ENCODE assay signal across 26 cellular contexts in the genomic region with DNA sequence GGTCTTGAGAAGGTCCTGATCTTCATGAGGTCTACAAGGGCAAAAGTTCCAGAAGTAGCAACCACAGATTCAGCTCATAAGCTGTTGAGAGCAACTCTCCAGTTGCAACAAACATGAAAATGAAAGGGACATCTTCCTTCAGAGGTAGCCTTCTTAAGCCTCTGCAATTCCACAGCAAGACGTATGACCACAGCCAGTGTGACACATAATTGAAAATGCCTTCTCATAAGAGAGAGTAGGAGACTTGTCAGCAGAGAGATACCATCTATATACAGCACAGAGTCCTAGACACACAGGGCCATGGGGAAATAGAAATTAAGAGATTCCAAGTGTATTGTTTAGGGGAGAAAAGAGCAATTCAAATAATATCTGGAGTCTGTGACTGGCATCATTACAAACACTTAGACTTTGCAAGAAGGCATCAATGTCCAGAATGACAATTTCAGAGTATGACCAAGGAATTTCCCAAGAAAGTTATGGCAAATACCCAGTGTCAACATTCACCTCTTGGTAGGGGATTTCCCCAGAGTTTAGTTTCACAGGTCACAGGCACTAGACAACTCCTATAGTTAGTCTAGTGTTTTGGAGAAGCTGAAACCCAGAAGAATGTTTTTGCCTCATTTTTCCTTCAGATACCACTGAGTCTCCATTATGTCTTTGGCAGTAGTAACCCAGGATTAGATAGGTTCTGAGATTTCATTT.
A peak's percentile ranks its signal among the peaks of the same experiment; 100 is the strongest.
DNase-seq lines count a peak whose midpoint lies in the region; ATAC-seq and TF ChIP-seq lines count a peak whose summit lies in the region.
"Had no signal": no experiment of that assay in that cellular context is flagged by ENCODE, and none has a peak within 500 bp of the region (broad histone marks: within the 10 kb centered on the region; RNA-seq: fewer than 3 reads in every experiment).

No MANE protein-coding gene starts in this region.

- CTCF ChIA-PET in activated CD8-positive, alpha-beta T cell treated with anti-CD3 and anti-CD28 coated beads for 36 hours (lab: Charles Lee) = no interaction called here
- CTCF ChIA-PET in activated CD8-positive, alpha-beta T cell treated with anti-CD3 and anti-CD28 coated beads, Interleukin-2, amount 10 ng/mL, durations not matched to agents 7 days and 5 days (lab: Charles Lee) = no interaction called here

- H3K36me3 ChIP-seq in MM.1S (replicated peaks; ENCODE audit: insufficient read depth, low read length) = no peaks in the 10 kb centered on the region
- H3K36me3 ChIP-seq: colonic mucosa, ovary had no signal

- peaks cover 4% of the 10 kb centered on the region; the same call in 1 of the 2 replicates for H3K27me3 ChIP-seq in MM.1S (replicated peaks; ENCODE audit: insufficient read depth, low read length)
- H3K27me3 ChIP-seq: colonic mucosa, ovary had no signal

- H3K36me3 Mint-ChIP-seq in activated CD8-positive, alpha-beta T cell treated with anti-CD3 and anti-CD28 coated beads for 36 hours (ENCODE audit: low read depth) = no peaks in the 10 kb centered on the region
- H3K36me3 Mint-ChIP-seq in activated CD8-positive, alpha-beta T cell treated with anti-CD3 and anti-CD28 coated beads, Interleukin-2, amount 10 ng/mL, durations not matched to agents 7 days and 5 days (ENCODE audit: low read depth) = no peaks in the 10 kb centered on the region
- H3K36me3 Mint-ChIP-seq: activated naive CD4-positive, alpha-beta T cell treated with anti-CD3 and anti-CD28 coated beads, Interleukin-2, amount 10 ng/mL, durations not matched to agents 7 days and 5 days; naive thymus-derived CD8-positive, alpha-beta T cell had no signal

- no peak overlapping the region for H3K4me3 Mint-ChIP-seq in activated CD8-positive, alpha-beta T cell treated with anti-CD3 and anti-CD28 coated beads for 36 hours
- H3K4me3 Mint-ChIP-seq in activated CD8-positive, alpha-beta T cell treated with anti-CD3 and anti-CD28 coated beads, Interleukin-2, amount 10 ng/mL, durations not matched to agents 7 days and 5 days = no peak overlapping the region
- H3K4me3 Mint-ChIP-seq: activated naive CD4-positive, alpha-beta T cell treated with anti-CD3 and anti-CD28 coated beads, Interleukin-2, amount 10 ng/mL, durations not matched to agents 7 days and 5 days; activated T-cell treated with anti-CD3 and anti-CD28 coated beads, Interleukin-2, amount 50 U/mL, for 24 hours; naive thymus-derived CD8-positive, alpha-beta T cell had no signal

- H3K79me2 ChIP-seq in MM.1S (ENCODE audit: low read length) = no peaks in the 10 kb centered on the region

- no peaks in the 10 kb centered on the region for H3K9me3 ChIP-seq in MM.1S (replicated peaks; ENCODE audit: insufficient read depth, low read length)
- H3K9me3 ChIP-seq: colonic mucosa, ovary had no signal

- no peak overlapping the region for H3K27ac Mint-ChIP-seq in activated CD8-positive, alpha-beta T cell treated with anti-CD3 and anti-CD28 coated beads for 36 hours
- H3K27ac Mint-ChIP-seq in activated CD8-positive, alpha-beta T cell treated with anti-CD3 and anti-CD28 coated beads, Interleukin-2, amount 10 ng/mL, durations not matched to agents 7 days and 5 days = no peak overlapping the region
- H3K27ac Mint-ChIP-seq: activated naive CD4-positive, alpha-beta T cell treated with anti-CD3 and anti-CD28 coated beads, Interleukin-2, amount 10 ng/mL, durations not matched to agents 7 days and 5 days; activated T-cell treated with anti-CD3 and anti-CD28 coated beads, Interleukin-2, amount 50 U/mL, for 24 hours; naive thymus-derived CD8-positive, alpha-beta T cell had no signal

- H3K4me3 ChIP-seq in MM.1S (ENCODE audit: low read length) (no peak overlapping the region), choroid plexus epithelial cell (ENCODE audit: low read depth, low read length) (no peak overlapping the region), lower leg skin (ENCODE audit: low read depth, poor library complexity, severe bottlenecking) (no peak overlapping the region)
- H3K4me3 ChIP-seq: colonic mucosa, ovary had no signal

- peaks cover 31% of the 10 kb centered on the region for H3K4me1 ChIP-seq in MM.1S (ENCODE audit: low read length)
- H3K4me1 ChIP-seq: colonic mucosa had no signal

- H4K20me1 ChIP-seq in MM.1S (ENCODE audit: insufficient read depth, low read length) = no peaks in the 10 kb centered on the region

- H3F3A ChIP-seq in MM.1S (ENCODE audit: insufficient read depth, low read length) = peaks cover 13% of the 10 kb centered on the region; the same call in 1 of the 2 replicates

- no peaks in the 10 kb centered on the region for H3K9me2 ChIP-seq in MM.1S (replicated peaks; ENCODE audit: insufficient read depth, low read length)

- peaks cover 39% of the 10 kb centered on the region for H3K4me1 Mint-ChIP-seq in activated CD8-positive, alpha-beta T cell treated with anti-CD3 and anti-CD28 coated beads for 36 hours (ENCODE audit: low read depth)
- H3K4me1 Mint-ChIP-seq in activated CD8-positive, alpha-beta T cell treated with anti-CD3 and anti-CD28 coated beads, Interleukin-2, amount 10 ng/mL, durations not matched to agents 7 days and 5 days (ENCODE audit: low read depth) = peaks cover 29% of the 10 kb centered on the region

- no peak overlapping the region for H3K9ac ChIP-seq in MM.1S (ENCODE audit: low read length)

- peak; percentile 47 for ATAC-seq in activated CD8-positive, alpha-beta T cell treated with anti-CD3 and anti-CD28 coated beads for 36 hours
- no peak for ATAC-seq in activated CD8-positive, alpha-beta T cell treated with anti-CD3 and anti-CD28 coated beads, Interleukin-2, amount 10 ng/mL, durations not matched to agents 7 days and 5 days
- peak; percentile 55 for ATAC-seq in stimulated activated naive CD8-positive, alpha-beta T cell treated with anti-CD3 and anti-CD28 coated beads, Interleukin-15, Interleukin-2, amounts not matched to agents 100 U/mL and 50 U/mL, for 24 hours
- no peak for ATAC-seq in GM18520 (IDR thresholded peaks at IDR 0.05; ENCODE audit: unreplicated experiment)
- ATAC-seq: naive thymus-derived CD8-positive, alpha-beta T cell had no signal

- peak overlapping the region; percentile 27; the same call in 1 of the 2 replicates for H3K4me2 ChIP-seq in MM.1S (ENCODE audit: low read depth, low read length)

- WGBS in lower leg skin, 2 donors = 94% methylated on average over 1 of the region's 1 CpG; no CpG with 5 or more reads in 1 of the 2 donors

- DNase-seq in activated CD8-positive, alpha-beta T cell treated with anti-CD3 and anti-CD28 coated beads for 36 hours = no peak
- no peak for DNase-seq in activated CD8-positive, alpha-beta T cell treated with anti-CD3 and anti-CD28 coated beads, Interleukin-2, amount 10 ng/mL, durations not matched to agents 7 days and 5 days
- peak; percentile 6 for DNase-seq in MM.1S
- DNase-seq in choroid plexus epithelial cell (ENCODE audit: low read depth) = peak; percentile 13
- no peak for DNase-seq in stimulated activated naive CD8-positive, alpha-beta T cell treated with anti-CD3 and anti-CD28 coated beads, Interleukin-15, Interleukin-2, amounts not matched to agents 100 U/mL and 50 U/mL, for 24 hours
- DNase-seq in KG1 (lab: John Stamatoyannopoulos, UW) = no peak
- DNase-seq in lower leg skin (ENCODE audit: low spot score in 2 of 2) = no peak
- DNase-seq: ACHN; activated CD4-positive, alpha-beta T cell treated with anti-CD3 and anti-CD28 coated beads, Interleukin-2, amount 50 U/mL, for 1 hour; activated naive CD4-positive, alpha-beta T cell treated with anti-CD3 and anti-CD28 coated beads, Interleukin-2, amount 10 ng/mL, durations not matched to agents 7 days and 5 days; activated T-cell treated with anti-CD3 and anti-CD28 coated beads, Interleukin-2, amount 50 U/mL, for 24 hours; colonic mucosa; DMS 273 treated with DMSO at 0.1 percent for 48 hours; islet precursor cell; Karpas-422; mesenchymal stem cell; naive thymus-derived CD8-positive, alpha-beta T cell; NCI-H1105 treated with DMSO at 0.1 percent for 48 hours; NCI-H2107; NCI-H510A treated with DMSO at 0.1 percent for 48 hours; ovary; SHP77 treated with DMSO at 0.1 percent for 48 hours; stimulated activated CD4-positive, alpha-beta T cell treated with anti-CD3 and anti-CD28 coated beads, Interleukin-2, amount 100 ng/mL, for 48 hours; T-helper 1 cell had no signal

- no peaks in the 10 kb centered on the region for H3K9me3 Mint-ChIP-seq in activated CD8-positive, alpha-beta T cell treated with anti-CD3 and anti-CD28 coated beads for 36 hours
- H3K9me3 Mint-ChIP-seq in activated CD8-positive, alpha-beta T cell treated with anti-CD3 and anti-CD28 coated beads, Interleukin-2, amount 10 ng/mL, durations not matched to agents 7 days and 5 days (ENCODE audit: insufficient read depth) = no peaks in the 10 kb centered on the region
- H3K9me3 Mint-ChIP-seq: activated naive CD4-positive, alpha-beta T cell treated with anti-CD3 and anti-CD28 coated beads, Interleukin-2, amount 10 ng/mL, durations not matched to agents 7 days and 5 days; activated T-cell treated with anti-CD3 and anti-CD28 coated beads, Interleukin-2, amount 50 U/mL, for 24 hours; naive thymus-derived CD8-positive, alpha-beta T cell had no signal

- no peak for TF ChIP-seq CTCF in activated CD8-positive, alpha-beta T cell treated with anti-CD3 and anti-CD28 coated beads for 36 hours (IDR thresholded peaks at IDR 0.05)
- TF ChIP-seq CTCF in MM.1S (IDR thresholded peaks at IDR 0.05; ENCODE audit: low read length) (no peak), choroid plexus epithelial cell (conservative IDR thresholded peaks at IDR 0.05; ENCODE audit: low read depth, low read length) (no peak), lower leg skin (IDR thresholded peaks at IDR 0.05) (no peak)

- POLR2A ChIA-PET in activated CD8-positive, alpha-beta T cell treated with anti-CD3 and anti-CD28 coated beads for 36 hours (lab: Charles Lee) = no interaction called here
- POLR2A ChIA-PET in activated CD8-positive, alpha-beta T cell treated with anti-CD3 and anti-CD28 coated beads, Interleukin-2, amount 10 ng/mL, durations not matched to agents 7 days and 5 days (lab: Charles Lee) = no interaction called here

- no peak overlapping the region for H2AFZ ChIP-seq in MM.1S (ENCODE audit: low read length)

- intact Hi-C loops in activated CD8-positive, alpha-beta T cell treated with anti-CD3 and anti-CD28 coated beads for 36 hours (cut with micrococcal nuclease) = no loop called here
- intact Hi-C loops in lower leg skin (cut with DNase I; ENCODE audit: low total_unique reads) = no loop called here

- peaks cover 2% of the 10 kb centered on the region for H3K27me3 Mint-ChIP-seq in activated CD8-positive, alpha-beta T cell treated with anti-CD3 and anti-CD28 coated beads for 36 hours
- peaks cover 3% of the 10 kb centered on the region for H3K27me3 Mint-ChIP-seq in activated CD8-positive, alpha-beta T cell treated with anti-CD3 and anti-CD28 coated beads, Interleukin-2, amount 10 ng/mL, durations not matched to agents 7 days and 5 days (ENCODE audit: low read depth)
- H3K27me3 Mint-ChIP-seq: naive thymus-derived CD8-positive, alpha-beta T cell had no signal

- no peak for TF ChIP-seq POLR2A in lower leg skin (IDR thresholded peaks at IDR 0.05)

- H3K27ac ChIP-seq in MM.1S (ENCODE audit: low read length) = no peak overlapping the region
- H3K27ac ChIP-seq: C4-2B, colonic mucosa, ovary had no signal

Comparison
In these comparisons a context has a peak if more than half of its experiments do, and no peak if none do; other contexts are left out.
1. ATAC-seq: peak in activated CD8-positive, alpha-beta T cell treated with anti-CD3 and anti-CD28 coated beads for 36 hours (single experiment) and stimulated activated naive CD8-positive, alpha-beta T cell treated with anti-CD3 and anti-CD28 coated beads, Interleukin-15, Interleukin-2, amounts not matched to agents 100 U/mL and 50 U/mL, for 24 hours (single experiment); none in activated CD8-positive, alpha-beta T cell treated with anti-CD3 and anti-CD28 coated beads, Interleukin-2, amount 10 ng/mL, durations not matched to agents 7 days and 5 days (single experiment) and GM18520 (single experiment).
2. DNase-seq: peak in MM.1S (single experiment) and choroid plexus epithelial cell (single experiment); none in activated CD8-positive, alpha-beta T cell treated with anti-CD3 and anti-CD28 coated beads for 36 hours (single experiment), activated CD8-positive, alpha-beta T cell treated with anti-CD3 and anti-CD28 coated beads, Interleukin-2, amount 10 ng/mL, durations not matched to agents 7 days and 5 days (single experiment), stimulated activated naive CD8-positive, alpha-beta T cell treated with anti-CD3 and anti-CD28 coated beads, Interleukin-15, Interleukin-2, amounts not matched to agents 100 U/mL and 50 U/mL, for 24 hours (single experiment), KG1 (single experiment) and lower leg skin (0 of 2).